In genomic region chr19:57362997-57363705, GRCh38 we compare ENCODE assay signal across 1 cellular context.
TF ChIP-seq lines count a peak whose summit lies in the region.

TSS of gene TRAPPC2B (plus strand) at chr19:57363551. CDS start at chr19:57364834, 1,283 bp downstream.
TSS of gene ZNF547 (plus strand) at chr19:57363551. CDS start at chr19:57368556, 5,005 bp downstream.

TF ChIP-seq in HEK293, 187 proteins besides CTCF, POLR2A, EP300 and RAD21 (continued from another document and continues in another):
- TF ChIP-seq ZNF670 (tag by site-specific recombination; IDR thresholded peaks at IDR 0.05; ENCODE audit: low read depth): no peak
- TF ChIP-seq ZNF404 (tag by site-specific recombination; IDR thresholded peaks at IDR 0.05): no peak
- peak; percentile 82 for TF ChIP-seq PRDM1 (tag by site-specific recombination; IDR thresholded peaks at IDR 0.05)
- TF ChIP-seq BCL11A (tag by site-specific recombination; IDR thresholded peaks at IDR 0.05; ENCODE audit: low read depth): no peak
- TF ChIP-seq ZBTB7A (tag by site-specific recombination; IDR thresholded peaks at IDR 0.05; ENCODE audit: low read depth): no peak
- TF ChIP-seq ZNF24 (tag by site-specific recombination; IDR thresholded peaks at IDR 0.05): no peak
- TF ChIP-seq ZNF513 (tag by site-specific recombination; IDR thresholded peaks at IDR 0.05): no peak
- no peak for TF ChIP-seq ZNF514 (tag by site-specific recombination; IDR thresholded peaks at IDR 0.05)
- TF ChIP-seq ZNF510 (tag by site-specific recombination; IDR thresholded peaks at IDR 0.05; ENCODE audit: insufficient replicate concordance): no peak
- peak; percentile 97 for TF ChIP-seq ZNF621 (tag by site-specific recombination; IDR thresholded peaks at IDR 0.05)
- peak; percentile 35 for TF ChIP-seq ZBTB17 (tag by site-specific recombination; IDR thresholded peaks at IDR 0.05)
- no peak for TF ChIP-seq ZNF211 (tag by site-specific recombination; IDR thresholded peaks at IDR 0.05; ENCODE audit: low read depth)
- no peak for TF ChIP-seq BCL6B (tag by site-specific recombination; IDR thresholded peaks at IDR 0.05)
- TF ChIP-seq ZNF302 (tag by site-specific recombination; IDR thresholded peaks at IDR 0.05; ENCODE audit: low read depth): no peak
- TF ChIP-seq, protein P1, sequence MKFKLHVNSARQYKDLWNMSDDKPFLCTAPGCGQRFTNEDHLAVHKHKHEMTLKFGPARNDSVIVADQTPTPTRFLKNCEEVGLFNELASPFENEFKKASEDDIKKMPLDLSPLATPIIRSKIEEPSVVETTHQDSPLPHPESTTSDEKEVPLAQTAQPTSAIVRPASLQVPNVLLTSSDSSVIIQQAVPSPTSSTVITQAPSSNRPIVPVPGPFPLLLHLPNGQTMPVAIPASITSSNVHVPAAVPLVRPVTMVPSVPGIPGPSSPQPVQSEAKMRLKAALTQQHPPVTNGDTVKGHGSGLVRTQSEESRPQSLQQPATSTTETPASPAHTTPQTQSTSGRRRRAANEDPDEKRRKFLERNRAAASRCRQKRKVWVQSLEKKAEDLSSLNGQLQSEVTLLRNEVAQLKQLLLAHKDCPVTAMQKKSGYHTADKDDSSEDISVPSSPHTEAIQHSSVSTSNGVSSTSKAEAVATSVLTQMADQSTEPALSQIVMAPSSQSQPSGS (tag by site-specific recombination; IDR thresholded peaks at IDR 0.05; ENCODE audit: low read depth): peak; percentile 100
- peak; percentile 60; the same call in 1 of the 2 replicates for TF ChIP-seq ZNF580 (tag by site-specific recombination; IDR thresholded peaks at IDR 0.05)
- no peak for TF ChIP-seq ZSCAN30 (tag by site-specific recombination; IDR thresholded peaks at IDR 0.05)
- no peak for TF ChIP-seq ZNF292 (tag by site-specific recombination; IDR thresholded peaks at IDR 0.05; ENCODE audit: borderline replicate concordance, low read depth)
- no peak for TF ChIP-seq HOXD13 (CRISPR knock-in tag; IDR thresholded peaks at IDR 0.05; ENCODE audit: borderline replicate concordance)
- TF ChIP-seq ZNF335 (tag by site-specific recombination; conservative IDR thresholded peaks at IDR 0.05): peak; percentile 86
- no peak for TF ChIP-seq ZNF350 (tag by site-specific recombination; IDR thresholded peaks at IDR 0.05)
- TF ChIP-seq ZNF121 (tag by site-specific recombination; IDR thresholded peaks at IDR 0.05): no peak
- TF ChIP-seq, protein P2, sequence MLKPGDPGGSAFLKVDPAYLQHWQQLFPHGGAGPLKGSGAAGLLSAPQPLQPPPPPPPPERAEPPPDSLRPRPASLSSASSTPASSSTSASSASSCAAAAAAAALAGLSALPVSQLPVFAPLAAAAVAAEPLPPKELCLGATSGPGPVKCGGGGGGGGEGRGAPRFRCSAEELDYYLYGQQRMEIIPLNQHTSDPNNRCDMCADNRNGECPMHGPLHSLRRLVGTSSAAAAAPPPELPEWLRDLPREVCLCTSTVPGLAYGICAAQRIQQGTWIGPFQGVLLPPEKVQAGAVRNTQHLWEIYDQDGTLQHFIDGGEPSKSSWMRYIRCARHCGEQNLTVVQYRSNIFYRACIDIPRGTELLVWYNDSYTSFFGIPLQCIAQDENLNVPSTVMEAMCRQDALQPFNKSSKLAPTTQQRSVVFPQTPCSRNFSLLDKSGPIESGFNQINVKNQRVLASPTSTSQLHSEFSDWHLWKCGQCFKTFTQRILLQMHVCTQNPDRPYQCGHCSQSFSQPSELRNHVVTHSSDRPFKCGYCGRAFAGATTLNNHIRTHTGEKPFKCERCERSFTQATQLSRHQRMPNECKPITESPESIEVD (tag by site-specific recombination; IDR thresholded peaks at IDR 0.05): no peak
- 0 out of 2 replicates have a peak, but pooled peaks have one; percentile 56 for TF ChIP-seq ZSCAN18 (tag by site-specific recombination; IDR thresholded peaks at IDR 0.05)
- TF ChIP-seq ZNF501 (tag by site-specific recombination; IDR thresholded peaks at IDR 0.05): no peak
- TF ChIP-seq ZNF76 (tag by site-specific recombination; IDR thresholded peaks at IDR 0.05; ENCODE audit: borderline replicate concordance, low read depth): peak; percentile 79; the same call in 1 of the 2 replicates
- TF ChIP-seq, protein P3, sequence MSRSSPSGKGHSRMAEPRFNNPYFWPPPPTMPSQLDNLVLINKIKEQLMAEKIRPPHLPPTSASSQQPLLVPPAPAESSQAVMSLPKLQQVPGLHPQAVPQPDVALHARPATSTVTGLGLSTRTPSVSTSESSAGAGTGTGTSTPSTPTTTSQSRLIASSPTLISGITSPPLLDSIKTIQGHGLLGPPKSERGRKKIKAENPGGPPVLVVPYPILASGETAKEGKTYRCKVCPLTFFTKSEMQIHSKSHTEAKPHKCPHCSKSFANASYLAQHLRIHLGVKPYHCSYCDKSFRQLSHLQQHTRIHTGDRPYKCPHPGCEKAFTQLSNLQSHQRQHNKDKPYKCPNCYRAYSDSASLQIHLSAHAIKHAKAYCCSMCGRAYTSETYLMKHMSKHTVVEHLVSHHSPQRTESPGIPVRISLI (tag by site-specific recombination; IDR thresholded peaks at IDR 0.05): no peak
- TF ChIP-seq ZNF624 (tag by site-specific recombination; IDR thresholded peaks at IDR 0.05): no peak
- TF ChIP-seq PATZ1 (tag by site-specific recombination; IDR thresholded peaks at IDR 0.05): no peak
- no peak for TF ChIP-seq ZNF660 (tag by site-specific recombination; IDR thresholded peaks at IDR 0.05)
- no peak for TF ChIP-seq IKZF3 (tag by site-specific recombination; IDR thresholded peaks at IDR 0.05)
- TF ChIP-seq, protein P4, sequence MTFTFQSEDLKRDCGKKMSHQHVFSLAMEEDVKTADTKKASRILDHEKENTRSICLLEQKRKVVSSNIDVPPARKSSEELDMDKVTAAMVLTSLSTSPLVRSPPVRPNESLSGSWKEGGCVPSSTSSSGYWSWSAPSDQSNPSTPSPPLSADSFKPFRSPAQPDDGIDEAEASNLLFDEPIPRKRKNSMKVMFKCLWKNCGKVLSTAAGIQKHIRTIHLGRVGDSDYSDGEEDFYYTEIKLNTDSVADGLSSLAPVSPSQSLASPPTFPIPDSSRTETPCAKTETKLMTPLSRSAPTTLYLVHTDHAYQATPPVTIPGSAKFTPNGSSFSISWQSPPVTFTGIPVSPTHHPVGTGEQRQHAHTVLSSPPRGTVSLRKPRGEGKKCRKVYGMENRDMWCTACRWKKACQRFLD (tag by site-specific recombination; IDR thresholded peaks at IDR 0.05): no peak
- no peak for TF ChIP-seq ZIC2 (tag by site-specific recombination; IDR thresholded peaks at IDR 0.05)
- no peak for TF ChIP-seq ZNF16 (tag by site-specific recombination; IDR thresholded peaks at IDR 0.05; ENCODE audit: low read depth)
- no peak for TF ChIP-seq ZNF239 (tag by site-specific recombination; IDR thresholded peaks at IDR 0.05)
- TF ChIP-seq ZNF266 (tag by site-specific recombination; IDR thresholded peaks at IDR 0.05; ENCODE audit: low read depth): no peak
- TF ChIP-seq ZNF521 (tag by site-specific recombination; IDR thresholded peaks at IDR 0.05): no peak
- no peak for TF ChIP-seq ZBTB48 (tag by site-specific recombination; IDR thresholded peaks at IDR 0.05)
- peak; percentile 14; the same call in 1 of the 2 replicates for TF ChIP-seq ZNF692 (tag by site-specific recombination; IDR thresholded peaks at IDR 0.05)
- TF ChIP-seq KLF16 (tag by site-specific recombination; IDR thresholded peaks at IDR 0.05): no peak
- peak; percentile 20; the same call in 1 of the 2 replicates for TF ChIP-seq ZNF324 (tag by site-specific recombination; IDR thresholded peaks at IDR 0.05)
- TF ChIP-seq ELK4 (IDR thresholded peaks at IDR 0.05; ENCODE audit: borderline replicate concordance, low read depth, low read length): no peak
- peak; percentile 84 for TF ChIP-seq ZXDB (tag by site-specific recombination; IDR thresholded peaks at IDR 0.05)
- no peak for TF ChIP-seq ZFP37 (tag by site-specific recombination; IDR thresholded peaks at IDR 0.05)
- TF ChIP-seq ZSCAN5A (tag by site-specific recombination; IDR thresholded peaks at IDR 0.05): 0 out of 2 replicates have a peak, but pooled peaks have one; percentile 42
- TF ChIP-seq ZNF155 (tag by site-specific recombination; IDR thresholded peaks at IDR 0.05): no peak
- peak; percentile 16; the same call in 1 of the 2 replicates for TF ChIP-seq ZBTB20 (tag by site-specific recombination; IDR thresholded peaks at IDR 0.05)
- TF ChIP-seq ZNF175 (tag by site-specific recombination; IDR thresholded peaks at IDR 0.05): no peak
